Comparison of ENCODE assay signal across 21 cellular contexts in the genomic region with DNA sequence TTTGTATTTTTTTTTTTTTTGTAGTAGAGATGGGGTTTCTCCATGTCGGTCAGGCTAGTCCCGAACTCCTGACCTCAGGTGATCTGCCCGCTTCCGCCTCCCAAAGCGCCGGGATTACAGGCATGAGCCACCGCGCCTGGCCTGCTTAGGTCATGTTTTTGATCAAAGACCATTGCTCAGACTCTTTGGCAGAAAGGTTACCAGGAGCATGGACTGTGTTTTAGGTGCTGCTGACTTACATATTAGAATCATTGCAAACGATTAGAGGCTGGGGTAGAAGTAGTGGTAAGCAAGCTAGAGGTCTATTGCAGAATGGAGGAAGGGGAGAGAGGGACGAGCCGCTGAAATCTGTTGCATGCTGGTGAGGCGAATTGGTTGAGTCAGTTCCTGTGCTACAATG.
"Had no signal": no experiment of that assay in that cellular context is flagged by ENCODE, and none has a peak within 500 bp of the region (broad histone marks: within the 10 kb centered on the region; RNA-seq: fewer than 3 reads in every experiment).

No MANE protein-coding gene starts in this region.

- H3K27ac Mint-ChIP-seq: activated CD4-positive, alpha-beta T cell treated with anti-CD3 and anti-CD28 coated beads, Interleukin-2, amount 10 ng/mL, durations not matched to agents 7 days and 5 days; activated CD8-positive, alpha-beta memory T cell treated with anti-CD3 and anti-CD28 coated beads, Interleukin-2, amount 10 ng/mL, durations not matched to agents 7 days and 5 days; activated CD8-positive, alpha-beta T cell treated with anti-CD3 and anti-CD28 coated beads for 36 hours; activated naive CD8-positive, alpha-beta T cell treated with anti-CD3 and anti-CD28 coated beads, Interleukin-2, amount 50 U/mL, for 24 hours; memory B cell; nephron; stimulated activated naive CD8-positive, alpha-beta T cell treated with anti-CD3 and anti-CD28 coated beads, Interleukin-15, Interleukin-2, amounts not matched to agents 100 ng/mL and 50 ng/mL, for 24 hours; T-helper 17 cell had no signal

- H3K9me3 Mint-ChIP-seq: activated CD4-positive, alpha-beta T cell treated with anti-CD3 and anti-CD28 coated beads, Interleukin-2, amount 10 ng/mL, durations not matched to agents 7 days and 5 days; activated CD8-positive, alpha-beta T cell treated with anti-CD3 and anti-CD28 coated beads for 36 hours; activated naive CD8-positive, alpha-beta T cell treated with anti-CD3 and anti-CD28 coated beads, Interleukin-2, amount 50 U/mL, for 24 hours; memory B cell; nephron; stimulated activated naive CD8-positive, alpha-beta T cell treated with anti-CD3 and anti-CD28 coated beads, Interleukin-15, Interleukin-2, amounts not matched to agents 100 ng/mL and 50 ng/mL, for 24 hours had no signal

- H3K27ac ChIP-seq: esophagus muscularis mucosa, gastroesophageal sphincter, thyroid gland had no signal

- H3K4me3 Mint-ChIP-seq: activated CD4-positive, alpha-beta T cell treated with anti-CD3 and anti-CD28 coated beads, Interleukin-2, amount 10 ng/mL, durations not matched to agents 7 days and 5 days; activated CD8-positive, alpha-beta memory T cell treated with anti-CD3 and anti-CD28 coated beads, Interleukin-2, amount 10 ng/mL, durations not matched to agents 7 days and 5 days; activated CD8-positive, alpha-beta T cell treated with anti-CD3 and anti-CD28 coated beads for 36 hours; activated naive CD8-positive, alpha-beta T cell treated with anti-CD3 and anti-CD28 coated beads, Interleukin-2, amount 50 U/mL, for 24 hours; memory B cell; nephron; stimulated activated naive CD8-positive, alpha-beta T cell treated with anti-CD3 and anti-CD28 coated beads, Interleukin-15, Interleukin-2, amounts not matched to agents 100 ng/mL and 50 ng/mL, for 24 hours; T-helper 17 cell had no signal

- H3K4me1 ChIP-seq: esophagus muscularis mucosa, gastroesophageal sphincter, thyroid gland had no signal

- H3K4me3 ChIP-seq: esophagus muscularis mucosa, gastroesophageal sphincter, thyroid gland had no signal

- H3K27me3 Mint-ChIP-seq: activated CD4-positive, alpha-beta T cell treated with anti-CD3 and anti-CD28 coated beads, Interleukin-2, amount 10 ng/mL, durations not matched to agents 7 days and 5 days; activated CD8-positive, alpha-beta memory T cell treated with anti-CD3 and anti-CD28 coated beads, Interleukin-2, amount 10 ng/mL, durations not matched to agents 7 days and 5 days; activated CD8-positive, alpha-beta T cell treated with anti-CD3 and anti-CD28 coated beads for 36 hours; activated naive CD8-positive, alpha-beta T cell treated with anti-CD3 and anti-CD28 coated beads, Interleukin-2, amount 50 U/mL, for 24 hours; memory B cell; stimulated activated naive CD8-positive, alpha-beta T cell treated with anti-CD3 and anti-CD28 coated beads, Interleukin-15, Interleukin-2, amounts not matched to agents 100 ng/mL and 50 ng/mL, for 24 hours; T-helper 17 cell had no signal

- H3K9me3 ChIP-seq: esophagus muscularis mucosa, gastroesophageal sphincter, thyroid gland had no signal

- H3K27me3 ChIP-seq: esophagus muscularis mucosa, gastroesophageal sphincter, thyroid gland had no signal

- ATAC-seq: activated CD8-positive, alpha-beta memory T cell treated with anti-CD3 and anti-CD28 coated beads, Interleukin-2, amount 10 ng/mL, durations not matched to agents 7 days and 5 days; activated CD8-positive, alpha-beta T cell treated with anti-CD3 and anti-CD28 coated beads for 36 hours; activated naive CD8-positive, alpha-beta T cell treated with anti-CD3 and anti-CD28 coated beads, Interleukin-2, amount 50 U/mL, for 24 hours; gastroesophageal sphincter; T-helper 17 cell had no signal

- H3K4me1 Mint-ChIP-seq: activated CD4-positive, alpha-beta T cell treated with anti-CD3 and anti-CD28 coated beads, Interleukin-2, amount 10 ng/mL, durations not matched to agents 7 days and 5 days; activated CD8-positive, alpha-beta memory T cell treated with anti-CD3 and anti-CD28 coated beads, Interleukin-2, amount 10 ng/mL, durations not matched to agents 7 days and 5 days; activated naive CD8-positive, alpha-beta T cell treated with anti-CD3 and anti-CD28 coated beads, Interleukin-2, amount 50 U/mL, for 24 hours; memory B cell; nephron had no signal

- DNase-seq: activated CD4-positive, alpha-beta T cell treated with anti-CD3 and anti-CD28 coated beads, Interleukin-2, amount 10 ng/mL, durations not matched to agents 7 days and 5 days; activated CD8-positive, alpha-beta memory T cell treated with anti-CD3 and anti-CD28 coated beads, Interleukin-2, amount 10 ng/mL, durations not matched to agents 7 days and 5 days; activated CD8-positive, alpha-beta T cell treated with anti-CD3 and anti-CD28 coated beads for 36 hours; activated effector memory CD4-positive, alpha-beta T cell treated with anti-CD3 and anti-CD28 coated beads, Interleukin-2, amount 50 U/mL, for 16 hours; activated naive CD4-positive, alpha-beta T cell treated with anti-CD3 and anti-CD28 coated beads, Interleukin-2, amount 50 U/mL, for 16 hours; activated naive CD8-positive, alpha-beta T cell treated with anti-CD3 and anti-CD28 coated beads, Interleukin-2, amount 50 U/mL, for 24 hours; activated T-cell treated with anti-CD3 and anti-CD28 coated beads for 4 hours; effector CD4-positive, alpha-beta T cell; head of caudate nucleus; hypothalamus; nucleus accumbens; stimulated activated CD4-positive, alpha-beta T cell treated with anti-CD3 and anti-CD28 coated beads, Interleukin-2, amount 100 ng/mL, for 48 hours; substantia nigra; SW 1271; T-helper 17 cell; thyroid gland had no signal
